8 cellular contexts compared by ENCODE assay signal in the genomic region with DNA sequence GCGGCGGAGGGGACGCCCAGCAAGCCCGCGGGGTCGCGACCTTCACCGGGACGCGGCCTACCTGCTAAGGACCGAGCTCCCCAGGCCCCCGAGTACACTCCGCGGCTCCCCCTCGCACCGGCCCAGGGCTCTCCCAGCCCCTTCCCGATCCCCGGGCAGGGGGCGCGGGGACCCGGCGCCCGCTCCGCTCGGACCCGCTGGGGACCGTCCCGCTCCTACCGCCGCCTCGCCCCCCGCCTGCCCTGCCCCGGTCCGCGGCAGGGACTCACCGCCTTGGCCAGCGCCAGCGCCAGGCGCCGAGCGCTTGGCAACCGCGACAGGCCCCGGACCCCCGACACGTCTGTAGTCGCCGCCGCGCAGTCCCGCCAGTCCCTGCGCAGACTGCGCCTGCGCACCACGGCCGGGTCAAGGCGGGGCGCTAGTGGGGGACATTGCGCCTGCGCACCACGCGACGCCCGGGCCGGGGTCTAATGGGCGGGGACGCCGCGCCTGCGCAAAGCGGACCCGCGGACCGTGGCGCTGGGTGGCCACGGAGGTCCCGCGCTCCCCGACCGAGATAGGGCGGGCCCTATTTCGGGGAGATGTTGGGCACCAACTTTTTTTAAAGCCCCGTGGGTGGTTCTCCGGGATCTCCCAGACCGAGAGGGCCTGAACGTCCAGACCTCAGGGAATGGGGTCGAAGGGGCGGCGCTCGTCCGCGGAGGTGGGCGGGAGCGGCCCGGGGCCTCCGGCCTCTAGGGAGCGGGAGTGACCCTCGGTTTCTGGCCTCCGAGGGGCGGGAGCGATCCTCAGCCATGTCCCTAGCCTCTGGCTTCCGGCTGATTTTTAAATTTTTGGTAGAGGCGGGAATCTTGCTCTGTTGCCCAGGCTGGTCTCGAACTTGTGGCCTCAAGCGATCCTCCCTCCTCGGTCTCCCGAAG.
A peak's percentile ranks its signal among the peaks of the same experiment; 100 is the strongest.
DNase-seq lines count a peak whose midpoint lies in the region; ATAC-seq and TF ChIP-seq lines count a peak whose summit lies in the region.
"Not testable (repeated sequence)": the region's sequence is repeated elsewhere in the genome, so short reads cannot be mapped to it uniquely, and the experiment has no call there.

No MANE protein-coding gene starts in this region.

- H3K4me1 Mint-ChIP-seq in GM23338 = not testable (repeated sequence)

- peak overlapping the region; percentile 70 for H3K4me3 Mint-ChIP-seq in GM23338

- not testable (repeated sequence) for H3K9me3 Mint-ChIP-seq in GM23338

- WGBS in prostate gland = 2% methylated on average over 61 of the region's 107 CpGs

- H3K4me1 ChIP-seq in GM23338 (ENCODE audit: insufficient read depth); HUES6 (ENCODE audit: control insufficient read depth, insufficient read depth, low read length); prostate gland (replicated peaks): not testable (repeated sequence)

- ATAC-seq in GM23338 = peak; percentile 87

- not testable (repeated sequence) for TF ChIP-seq CTCF in GM23338 (conservative IDR thresholded peaks at IDR 0.05; ENCODE audit: low read depth in 2 of 2); cardiac fibroblast (IDR thresholded peaks at IDR 0.05; ENCODE audit: low read depth, low read length)
- peak in 2 of 4 experiments; percentile 44 to 48 for TF ChIP-seq CTCF in prostate gland (IDR thresholded peaks at IDR 0.05)

- not testable (repeated sequence) for H2AFZ ChIP-seq in GM23338

- H3K36me3 Mint-ChIP-seq in GM23338 (ENCODE audit: low read depth) = not testable (repeated sequence)

- not testable (repeated sequence) for H3K9me3 ChIP-seq in HUES6 (ENCODE audit: control insufficient read depth, insufficient read depth, low read depth, low read length); prostate gland

- H3K4me3 ChIP-seq in GM08714 (ENCODE audit: low read length) = peak overlapping the region; percentile 67; the same call in 1 of the 2 replicates
- peak overlapping the region; percentile 65 for H3K4me3 ChIP-seq in GM23338
- peak overlapping the region; percentile 69 for H3K4me3 ChIP-seq in HUES6 (ENCODE audit: low read depth, low read length)
- peak overlapping the region; percentile 61 to 65 for H3K4me3 ChIP-seq in cardiac fibroblast (replicated peaks in 1 of 2; ENCODE audit: low read depth in 2 of 2, low read length in 2 of 2)
- H3K4me3 ChIP-seq in iPS-11a (ENCODE audit: low read depth, low read length) = peak overlapping the region; percentile 35
- H3K4me3 ChIP-seq in prostate gland = peak overlapping the region; percentile 79 to 83

- H3F3A ChIP-seq in GM23338 (replicated peaks; ENCODE audit: low read depth) = not testable (repeated sequence)

- not testable (repeated sequence) for H3K27me3 Mint-ChIP-seq in GM23338 (ENCODE audit: insufficient read depth, low read depth, poor library complexity)

- H3K9me2 ChIP-seq in GM23338 (ENCODE audit: insufficient read depth) = not testable (repeated sequence)

- H3K27me3 ChIP-seq in GM23338 (ENCODE audit: insufficient read depth); HUES6 (ENCODE audit: control insufficient read depth, insufficient read depth, low read length); prostate gland (replicated peaks; ENCODE audit: insufficient read depth): not testable (repeated sequence)

- TF ChIP-seq POLR2A in prostate gland (IDR thresholded peaks at IDR 0.05) = peak; percentile 88

- H3K4me2 ChIP-seq in GM23338 = peak overlapping the region; percentile 65; the same call in 1 of the 2 replicates

- not testable (repeated sequence) for H3K27ac Mint-ChIP-seq in GM23338

- H3K36me3 ChIP-seq in GM23338 (ENCODE audit: insufficient read depth); HUES6 (ENCODE audit: control insufficient read depth, insufficient read depth, low read length); prostate gland: not testable (repeated sequence)

- H3K27ac ChIP-seq in GM23338 (ENCODE audit: low read depth); HUES6 (ENCODE audit: low read depth, low read length): not testable (repeated sequence)
- peak overlapping the region; percentile 86 to 88 for H3K27ac ChIP-seq in prostate gland

- H4K20me1 ChIP-seq in GM23338 (replicated peaks; ENCODE audit: insufficient read depth) = not testable (repeated sequence)

- DNase-seq in GM23338 (ENCODE audit: low spot score) = peak; percentile 74
- peak; percentile 96 for DNase-seq in activated CD4-positive, alpha-beta T cell treated with anti-CD3 and anti-CD28 coated beads for 48 hours
- DNase-seq in cardiac fibroblast (ENCODE audit: low read depth in 2 of 2) = peak; percentile 76 to 84
- peak; percentile 78 for DNase-seq in prostate gland (ENCODE audit: low spot score)
- peak; percentile 83 for DNase-seq in superior temporal gyrus (ENCODE audit: extremely low spot score)

- intact Hi-C loops in prostate gland (cut with DNase I) = not testable (repeated sequence)

- not testable (repeated sequence) for H3K79me2 ChIP-seq in GM23338 (replicated peaks; ENCODE audit: insufficient read depth)

- peak overlapping the region; percentile 64 for H3K9ac ChIP-seq in HUES6 (ENCODE audit: low read length)

TF ChIP-seq in GM23338, 12 proteins besides CTCF, POLR2A, EP300 and RAD21:
- TF ChIP-seq POLR2AphosphoS5 (IDR thresholded peaks at IDR 0.05; ENCODE audit: low read depth) = peak; percentile 69
